Comparison of ENCODE assay signal across 8 cellular contexts in the genomic region with DNA sequence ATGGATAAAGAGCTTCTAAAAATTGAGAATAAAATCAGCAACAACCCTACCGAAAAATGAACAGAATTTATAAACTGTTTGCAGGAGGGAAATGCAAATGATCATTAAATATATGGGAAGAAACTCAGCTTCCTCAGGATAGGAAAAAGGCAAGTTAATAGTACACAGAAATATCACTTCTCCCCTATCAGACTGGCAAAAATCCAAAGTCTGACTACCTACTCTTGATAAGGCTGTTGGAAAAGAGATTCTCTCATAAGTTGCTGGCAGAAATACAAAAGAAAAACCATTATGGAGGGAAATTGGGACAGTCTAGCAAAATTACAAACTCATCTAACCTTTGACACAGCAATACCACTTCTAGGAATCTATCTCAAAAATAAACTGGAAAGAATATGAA.
"Had no signal": no experiment of that assay in that cellular context is flagged by ENCODE, and none has a peak within 500 bp of the region (broad histone marks: within the 10 kb centered on the region; RNA-seq: fewer than 3 reads in every experiment).

No MANE protein-coding gene starts in this region.

- FAIRE-seq: H1, H54, HTR-8/SVneo, K562 had no signal

- DNase-seq: H9, HCEC 1CT, IMR-90 had no signal

- H3K4me3 ChIP-seq: GM23338, K562 had no signal

- H3K4me1 Mint-ChIP-seq: GM23338 had no signal

- H3K4me2 ChIP-seq: GM23338 had no signal

- H2AFZ ChIP-seq: GM23338 had no signal

- ATAC-seq: GM23338, K562 had no signal

- H3K27ac Mint-ChIP-seq: GM23338 had no signal

- H3K4me3 Mint-ChIP-seq: GM23338, H9 had no signal
